ENCODE assay signal across 2 cellular contexts in genomic region chr10:125631806-125632205, GRCh38.
A peak's percentile ranks its signal among the peaks of the same experiment; 100 is the strongest.
TF ChIP-seq lines count a peak whose summit lies in the region.

No MANE protein-coding gene starts in this region.

TF ChIP-seq in HepG2, 621 proteins besides CTCF, POLR2A, EP300 and RAD21 (continued from another document):
- TF ChIP-seq MLXIP (CRISPR knock-in tag; IDR thresholded peaks at IDR 0.05; ENCODE audit: borderline replicate concordance) (no peak), ZNF235 (CRISPR knock-in tag; IDR thresholded peaks at IDR 0.05; ENCODE audit: borderline replicate concordance) (no peak), HES4 (CRISPR knock-in tag; IDR thresholded peaks at IDR 0.05; ENCODE audit: borderline replicate concordance) (no peak), SATB2 (CRISPR knock-in tag; IDR thresholded peaks at IDR 0.05) (no peak), CSRNP1 (CRISPR knock-in tag; IDR thresholded peaks at IDR 0.05) (no peak), SALL1 (CRISPR knock-in tag; IDR thresholded peaks at IDR 0.05) (no peak), ARID3A (IDR thresholded peaks at IDR 0.05; ENCODE audit: low read depth, low read length) (no peak), SIN3A (IDR thresholded peaks at IDR 0.05; ENCODE audit: borderline replicate concordance, low read depth, low read length) (no peak), ZFP90 (CRISPR knock-in tag; IDR thresholded peaks at IDR 0.05; ENCODE audit: borderline replicate concordance) (no peak), ZNF496 (CRISPR knock-in tag; IDR thresholded peaks at IDR 0.05; ENCODE audit: insufficient replicate concordance) (no peak)

TF ChIP-seq in HEK293, 187 proteins besides CTCF, POLR2A, EP300 and RAD21 (continued from another document):
- no peak for TF ChIP-seq ZBTB49 (tag by site-specific recombination; IDR thresholded peaks at IDR 0.05; ENCODE audit: low read depth)
- no peak for TF ChIP-seq ZNF214 (tag by site-specific recombination; IDR thresholded peaks at IDR 0.05; ENCODE audit: borderline replicate concordance)
- no peak for TF ChIP-seq ZNF335 (tag by site-specific recombination; conservative IDR thresholded peaks at IDR 0.05)
- TF ChIP-seq ZSCAN18 (tag by site-specific recombination; IDR thresholded peaks at IDR 0.05): no peak
- TF ChIP-seq ZNF76 (tag by site-specific recombination; IDR thresholded peaks at IDR 0.05; ENCODE audit: borderline replicate concordance, low read depth): no peak
- no peak for TF ChIP-seq MYNN (tag by site-specific recombination; IDR thresholded peaks at IDR 0.05; ENCODE audit: borderline replicate concordance)
- TF ChIP-seq MEIS1 (CRISPR knock-in tag; IDR thresholded peaks at IDR 0.05; ENCODE audit: borderline replicate concordance): no peak
- peak; percentile 82 for TF ChIP-seq ZFHX2 (tag by site-specific recombination; conservative IDR thresholded peaks at IDR 0.05)
- peak; percentile 22; the same call in 1 of the 2 replicates for TF ChIP-seq ZNF600 (tag by site-specific recombination; IDR thresholded peaks at IDR 0.05)
- no peak for TF ChIP-seq ZNF624 (tag by site-specific recombination; IDR thresholded peaks at IDR 0.05)
- no peak for TF ChIP-seq KLF17 (tag by site-specific recombination; IDR thresholded peaks at IDR 0.05)
- no peak for TF ChIP-seq ZNF707 (tag by site-specific recombination; IDR thresholded peaks at IDR 0.05)
- TF ChIP-seq ZNF324 (tag by site-specific recombination; IDR thresholded peaks at IDR 0.05): no peak
- no peak for TF ChIP-seq ZNF140 (tag by site-specific recombination; IDR thresholded peaks at IDR 0.05)
- peak; percentile 66 for TF ChIP-seq EGR2 (tag by site-specific recombination; IDR thresholded peaks at IDR 0.05; ENCODE audit: low read depth)
